ENCODE assay signal across 11 cellular contexts in the genomic region with DNA sequence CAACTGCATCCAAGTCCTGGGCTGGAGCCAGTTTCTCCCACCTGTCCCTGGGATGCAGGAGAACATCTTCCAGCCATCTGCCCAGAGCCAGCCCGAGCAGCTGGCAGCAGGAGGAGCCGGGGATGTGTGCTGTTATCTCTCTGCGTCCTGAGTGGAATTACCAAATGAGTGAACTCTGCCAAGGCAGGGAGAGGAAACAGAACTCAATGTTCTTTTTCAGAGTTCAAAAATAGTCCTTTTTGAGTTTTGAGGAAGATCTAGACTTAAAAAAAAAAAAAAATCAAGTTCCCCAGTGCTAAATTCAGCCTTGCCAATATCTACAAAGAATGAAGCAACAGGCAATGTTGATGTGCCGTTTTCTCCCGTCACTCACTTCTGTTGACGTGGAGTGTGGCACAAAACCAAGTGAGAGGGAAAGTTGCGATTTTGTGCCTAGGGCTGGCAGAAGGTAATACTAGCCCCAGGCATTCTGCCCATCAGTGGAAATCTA. TPM values are rescaled to one million over a fixed set of nuclear protein-coding genes. Genes with fewer than 3 reads are reported as not detected.
A peak's percentile ranks its signal among the peaks of the same experiment; 100 is the strongest.
DNase-seq lines count a peak whose midpoint lies in the region; ATAC-seq and TF ChIP-seq lines count a peak whose summit lies in the region.
"Had no signal": no experiment of that assay in that cellular context is flagged by ENCODE, and none has a peak within 500 bp of the region (broad histone marks: within the 10 kb centered on the region; RNA-seq: fewer than 3 reads in every experiment).

No MANE protein-coding gene starts in this region.

- DNase-seq in DMS 273 (lab: John Stamatoyannopoulos, UW; ENCODE audit: unreplicated experiment), result peak; percentile 89
- DNase-seq in Peyer's patch, result peak in 1 of 3 donors; percentile 68
- DNase-seq in globus pallidus (ENCODE audit: low spot score), result peak; percentile 65
- peak; percentile 78 for DNase-seq in putamen (ENCODE audit: low spot score)
- DNase-seq in Karpas-422, result no peak
- no peak for DNase-seq in T-helper 1 cell
- DNase-seq in NCI-H748 treated with DMSO at 0.1 percent for 48 hours (lab: John Stamatoyannopoulos, UW), result no peak
- DNase-seq: naive B cell had no signal

- no peak overlapping the region for H3K4me2 ChIP-seq in Karpas-422 (ENCODE audit: low read depth, low read length, poor library complexity, severe bottlenecking)

- no peak for TF ChIP-seq CTCF in Peyer's patch (IDR thresholded peaks at IDR 0.05)

- H3K9ac ChIP-seq in Karpas-422 (ENCODE audit: low read length), result no peak overlapping the region

- ATAC-seq in GM18868 (IDR thresholded peaks at IDR 0.05; ENCODE audit: unreplicated experiment), result no peak

- no peaks in the 10 kb centered on the region for H3K79me2 ChIP-seq in Karpas-422 (ENCODE audit: low read length)

- H3K27ac ChIP-seq in Peyer's patch (peak overlapping the region; percentile 55 to 82 (median 70)), Karpas-422 (ENCODE audit: low read length) (no peak overlapping the region)
- H3K27ac ChIP-seq: epithelial cell of prostate had no signal

- no peaks in the 10 kb centered on the region for H3K9me3 ChIP-seq in Peyer's patch
- H3K9me3 ChIP-seq in Karpas-422 (ENCODE audit: low read length), result no peaks in the 10 kb centered on the region

- H3K4me1 ChIP-seq in Peyer's patch (peaks cover 0 to 8% (median 0%) of the 10 kb centered on the region in 4 donors), Karpas-422 (ENCODE audit: low read length) (no peaks in the 10 kb centered on the region)

- H3K4me3 ChIP-seq in Peyer's patch, result no peak overlapping the region
- no peak overlapping the region for H3K4me3 ChIP-seq in Karpas-422 (ENCODE audit: low read length)

- no peak for TF ChIP-seq POLR2A in Peyer's patch (IDR thresholded peaks at IDR 0.05)

- H2AFZ ChIP-seq in Karpas-422 (ENCODE audit: low read length), result no peak overlapping the region

- H3K27me3 ChIP-seq in Peyer's patch (no peaks in the 10 kb centered on the region), Karpas-422 (ENCODE audit: low read length) (no peaks in the 10 kb centered on the region)

- no peaks in the 10 kb centered on the region for H4K20me1 ChIP-seq in Karpas-422 (ENCODE audit: insufficient read depth, low read depth, low read length)

- no peaks in the 10 kb centered on the region for H3K9me2 ChIP-seq in Karpas-422 (replicated peaks; ENCODE audit: insufficient read depth, low read length)

- H3K36me3 ChIP-seq in Peyer's patch, result no peaks in the 10 kb centered on the region
- H3K36me3 ChIP-seq in Karpas-422 (ENCODE audit: insufficient read depth, low read length), result no peaks in the 10 kb centered on the region

RNA-seq across cellular contexts. Expression of gene TMOD1, which starts 56.2 kb away (rescaled TPM):
- 10 to 100 TPM in 1 of 4 donors, 1 to 10 TPM in 3; 2.6 to 15.7 (median 4.9) TPM for total RNA-seq in Peyer's patch
- total RNA-seq in Karpas-422 (2014; rRNA removed; shearing (Covaris generic); ENCODE audit: low replicate concordance), result 0.25 TPM in 1 of 2 replicates, not detected in the other
- total RNA-seq: OCI-LY7 had no signal

Comparison
In these comparisons a context has a peak if more than half of its experiments do, and no peak if none do; other contexts are left out.
1. DNase-seq: peak in DMS 273 (single experiment), globus pallidus (single experiment) and putamen (single experiment); none in Karpas-422 (single experiment), T-helper 1 cell (0 of 5) and NCI-H748 treated with DMSO at 0.1 percent for 48 hours (single experiment).